8 cellular contexts compared by ENCODE assay signal in genomic region chr2:219041252-219041651, GRCh38. TPM values are rescaled to one million over a fixed set of nuclear protein-coding genes. Genes with fewer than 3 reads are reported as not detected.
A peak's percentile ranks its signal among the peaks of the same experiment; 100 is the strongest.
DNase-seq lines count a peak whose midpoint lies in the region; ATAC-seq and TF ChIP-seq lines count a peak whose summit lies in the region.

Gene CFAP65 (minus strand): TSS chr2:219041516. CDS start chr2:219039048, 2,468 bp downstream.

- H3K9me3 Mint-ChIP-seq in activated CD8-positive, alpha-beta T cell treated with anti-CD3 and anti-CD28 coated beads for 36 hours, result no peaks in the 10 kb centered on the region

- in situ Hi-C loops in KBM-7 (cut with MboI; ENCODE audit: low pct_unique_long_range_greater_than_20kb, low sequenced_read_pairs), result no loop called here

- peaks cover 6% of the 10 kb centered on the region for H3K4me1 Mint-ChIP-seq in activated CD8-positive, alpha-beta T cell treated with anti-CD3 and anti-CD28 coated beads for 36 hours (ENCODE audit: low read depth)

- POLR2A ChIA-PET in HEK293 (lab: Yijun Ruan, JAX), result interaction anchor here (1.6 kb wide), 1 partner anchor 135 kb away, joined by 4 read pairs; the partner anchor contains the start of gene CNPPD1
- POLR2A ChIA-PET in activated CD8-positive, alpha-beta T cell treated with anti-CD3 and anti-CD28 coated beads for 36 hours (lab: Charles Lee), result no interaction called here

- H3K27me3 Mint-ChIP-seq in activated CD8-positive, alpha-beta T cell treated with anti-CD3 and anti-CD28 coated beads for 36 hours, result peaks cover 58% of the 10 kb centered on the region

- CTCF ChIA-PET in HEK293 (lab: Yijun Ruan, JAX), result interaction anchor here (0.7 to 4.2 kb wide), 12 partner anchors 12 to 118 kb away, joined by 3 to 31 read pairs (median 4); no protein-coding TSS in a partner anchor
- CTCF ChIA-PET in activated CD8-positive, alpha-beta T cell treated with anti-CD3 and anti-CD28 coated beads for 36 hours (lab: Charles Lee), result interaction anchor here (1.0 to 3.9 kb wide), 6 partner anchors 11 to 113 kb away, joined by 3 to 29 read pairs (median 4); no protein-coding TSS in a partner anchor

- H3K9me3 ChIP-seq in HEK293 (ENCODE audit: control insufficient read depth, insufficient read depth, low read depth, low read length), result no peaks in the 10 kb centered on the region

- peak; percentile 35 for DNase-seq in AG10803 (ENCODE audit: low read depth)
- peak; percentile 64 for DNase-seq in activated CD8-positive, alpha-beta T cell treated with anti-CD3 and anti-CD28 coated beads for 36 hours
- DNase-seq in foreskin melanocyte, result peak; percentile 55
- DNase-seq in posterior vena cava (ENCODE audit: low spot score), result peak; percentile 68
- no peak for DNase-seq in KBM-7
- no peak for DNase-seq in coronary artery (ENCODE audit: low spot score)
- no peak for DNase-seq in HT-29 (ENCODE audit: low spot score)

- H3K27ac ChIP-seq in HEK293 (ENCODE audit: extremely low read depth, low read depth, low read length), result no peak within 1 kb of the TSS
- H3K27ac ChIP-seq in coronary artery, result no peak within 1 kb of the TSS

- no peaks in the 10 kb centered on the region for H3K4me1 ChIP-seq in HEK293 (ENCODE audit: control insufficient read depth, insufficient read depth, low read length)

- peak; percentile 60 for ATAC-seq in activated CD8-positive, alpha-beta T cell treated with anti-CD3 and anti-CD28 coated beads for 36 hours

- peak within 1 kb of the TSS; percentile 46 for H3K4me3 Mint-ChIP-seq in activated CD8-positive, alpha-beta T cell treated with anti-CD3 and anti-CD28 coated beads for 36 hours

- H3K4me3 ChIP-seq in AG10803 (ENCODE audit: low read length) (peak within 1 kb of the TSS; percentile 59), HEK293 (ENCODE audit: low read depth, low read length) (peak within 1 kb of the TSS; percentile 50), coronary artery (no peak within 1 kb of the TSS)

- H3K36me3 ChIP-seq in HEK293 (ENCODE audit: control insufficient read depth in 2 of 2, insufficient read depth in 1 of 2, low read length in 2 of 2), result no peaks in the 10 kb centered on the region

- no peak within 1 kb of the TSS for H3K27ac Mint-ChIP-seq in activated CD8-positive, alpha-beta T cell treated with anti-CD3 and anti-CD28 coated beads for 36 hours

- intact Hi-C loops in activated CD8-positive, alpha-beta T cell treated with anti-CD3 and anti-CD28 coated beads for 36 hours (cut with micrococcal nuclease), result no loop called here
- intact Hi-C loops in posterior vena cava (cut with DNase I), result loop anchor here in 1 of 2 donors (5.0 kb wide), 1 partner anchor 276 kb away; no protein-coding TSS in a partner anchor

- TF ChIP-seq CTCF in AG10803 (conservative IDR thresholded peaks at IDR 0.05; ENCODE audit: low read length), result no peak
- TF ChIP-seq CTCF in HEK293 (tag by site-specific recombination; IDR thresholded peaks at IDR 0.05), result no peak
- TF ChIP-seq CTCF in activated CD8-positive, alpha-beta T cell treated with anti-CD3 and anti-CD28 coated beads for 36 hours (IDR thresholded peaks at IDR 0.05), result no peak
- no peak for TF ChIP-seq CTCF in coronary artery (IDR thresholded peaks at IDR 0.05)

- no peaks in the 10 kb centered on the region for H3K36me3 Mint-ChIP-seq in activated CD8-positive, alpha-beta T cell treated with anti-CD3 and anti-CD28 coated beads for 36 hours (ENCODE audit: low read depth)

TF ChIP-seq in HEK293, 187 proteins besides CTCF, POLR2A, EP300 and RAD21:
- TF ChIP-seq ZNF335 (tag by site-specific recombination; conservative IDR thresholded peaks at IDR 0.05) (peak; percentile 48), ZNF214 (tag by site-specific recombination; IDR thresholded peaks at IDR 0.05; ENCODE audit: borderline replicate concordance) (no peak), KLF9 (tag by site-specific recombination; IDR thresholded peaks at IDR 0.05; ENCODE audit: low read depth) (peak; percentile 22; the same call in 1 of the 2 replicates), ZNF148 (tag by site-specific recombination; IDR thresholded peaks at IDR 0.05; ENCODE audit: borderline replicate concordance) (no peak), SP7 (tag by site-specific recombination; IDR thresholded peaks at IDR 0.05) (0 out of 2 replicates have a peak, but pooled peaks have one; percentile 19), YY1 (tag by site-specific recombination; IDR thresholded peaks at IDR 0.05) (peak; percentile 45), YY2 (tag by site-specific recombination; IDR thresholded peaks at IDR 0.05) (0 out of 2 replicates have a peak, but pooled peaks have one; percentile 16)

RNA-seq across cellular contexts. Expression of gene CFAP65, which starts in this region (rescaled TPM):
- total RNA-seq in activated CD8-positive, alpha-beta T cell treated with anti-CD3 and anti-CD28 coated beads for 36 hours, result not detected
- total RNA-seq in posterior vena cava, result not detected
- total RNA-seq in HT-29 (2014; rRNA removed; shearing (Covaris generic)), result not detected in 2 replicates

Comparison
In these comparisons a context has a peak if more than half of its experiments do, and no peak if none do; other contexts are left out.
1. Peak in DNase-seq and ATAC-seq in activated CD8-positive, alpha-beta T cell treated with anti-CD3 and anti-CD28 coated beads for 36 hours; RNA of the gene not detected or under 1 TPM.
2. Peak in DNase-seq in posterior vena cava; RNA of the gene not detected or under 1 TPM.
3. DNase-seq: peak in AG10803 (single experiment) and foreskin melanocyte (single experiment); none in KBM-7 (single experiment), coronary artery (single experiment) and HT-29 (single experiment).